Comparison of ENCODE assay signal across 15 cellular contexts in genomic region chr7:70539196-70539595, GRCh38.
DNase-seq lines count a peak whose midpoint lies in the region; ATAC-seq and TF ChIP-seq lines count a peak whose summit lies in the region.
"Had no signal": no experiment of that assay in that cellular context is flagged by ENCODE, and none has a peak within 500 bp of the region (broad histone marks: within the 10 kb centered on the region; RNA-seq: fewer than 3 reads in every experiment).

No MANE protein-coding gene starts in this region.

- H3K4me1 ChIP-seq in foreskin keratinocyte = no peaks in the 10 kb centered on the region

- H3K27ac ChIP-seq in foreskin keratinocyte = no peak overlapping the region
- H3K27ac ChIP-seq: RWPE1 had no signal

- TF ChIP-seq CTCF in foreskin keratinocyte (conservative IDR thresholded peaks at IDR 0.05) = no peak

- DNase-seq in left ventricle myocardium superior = no peak
- no peak for DNase-seq in Right ventricle myocardium inferior (ENCODE audit: missing footprints)
- DNase-seq in foreskin keratinocyte = peak; percentile 3 to 7
- DNase-seq in nucleus accumbens (lab: John Stamatoyannopoulos, UW) = peak in 29 of 56 donors; percentile 7 to 75 (median 26)
- DNase-seq in superior temporal gyrus (ENCODE audit: extremely low spot score) = peak; percentile 24
- no peak for DNase-seq in DMS114 treated with DMSO at 0.1 percent for 48 hours (lab: John Stamatoyannopoulos, UW; ENCODE audit: unreplicated experiment)
- DNase-seq in activated gamma-delta T cell treated with Interleukin-2 at 50 U/mL for 16 hours = no peak
- DNase-seq: DMS153, EL, H7, MV-4-11, NCI-H1436 treated with DMSO at 0.1 percent for 48 hours, NCI-H226 had no signal

- peaks cover 10% of the 10 kb centered on the region for H3K27me3 ChIP-seq in foreskin keratinocyte

- intact Hi-C loops in left ventricle myocardium superior (cut with micrococcal nuclease) = no loop called here
- intact Hi-C loops in Right ventricle myocardium inferior (cut with DNase I) = no loop called here

- ATAC-seq in left ventricle myocardium superior (peak; percentile 46), Right ventricle myocardium inferior (no peak), foreskin keratinocyte (peak; percentile 20), GM21825 (IDR thresholded peaks at IDR 0.05; ENCODE audit: unreplicated experiment) (no peak)

Comparison
In these comparisons a context has a peak if more than half of its experiments do, and no peak if none do; other contexts are left out.
1. ATAC-seq: peak in left ventricle myocardium superior (single experiment) and foreskin keratinocyte (single experiment); none in Right ventricle myocardium inferior (single experiment) and GM21825 (single experiment).
2. DNase-seq: peak in foreskin keratinocyte (2 of 2), nucleus accumbens (29 of 56) and superior temporal gyrus (single experiment); none in left ventricle myocardium superior (single experiment), Right ventricle myocardium inferior (single experiment), DMS114 treated with DMSO at 0.1 percent for 48 hours (single experiment) and activated gamma-delta T cell treated with Interleukin-2 at 50 U/mL for 16 hours (single experiment).